In genomic region chr2:98658816-98659486, GRCh38 we compare ENCODE assay signal across 17 cellular contexts. TPM values are rescaled to one million over a fixed set of nuclear protein-coding genes. Genes with fewer than 3 reads are reported as not detected.
DNase-seq lines count a peak whose midpoint lies in the region; ATAC-seq and TF ChIP-seq lines count a peak whose summit lies in the region.
"Had no signal": no experiment of that assay in that cellular context is flagged by ENCODE, and none has a peak within 500 bp of the region (broad histone marks: within the 10 kb centered on the region; RNA-seq: fewer than 3 reads in every experiment).

No MANE protein-coding gene starts in this region.

- DNase-seq in activated naive CD4-positive, alpha-beta T cell treated with anti-CD3 and anti-CD28 coated beads for 36 hours, result peak; percentile 21
- no peak for DNase-seq in activated naive CD4-positive, alpha-beta T cell treated with anti-CD3 and anti-CD28 coated beads, Interleukin-2, amount 50 U/mL, for 16 hours
- DNase-seq in activated CD4-positive, alpha-beta memory T cell treated with anti-CD3 and anti-CD28 coated beads, Interleukin-2, amount 10 ng/mL, durations not matched to agents 7 days and 5 days, result peak; percentile 27
- no peak for DNase-seq in central memory CD8-positive, alpha-beta T cell (ENCODE audit: low spot score in 2 of 2)
- DNase-seq in upper lobe of left lung (no peak), NCI-H774 (lab: John Stamatoyannopoulos, UW) (no peak)
- DNase-seq: Caco-2; dorsolateral prefrontal cortex; esophagus squamous epithelium; HCEC 1CT; NCI-H748 treated with DMSO at 0.1 percent for 48 hours; stimulated activated naive B cell treated with anti-CD40 and anti-IgM and Interleukin-4, amounts not matched to agents 10 μg/mL and 1 μg/mL and 100 μg/mL, for 72 hours had no signal

- peaks cover 0 to 4% (median 1%) of the 10 kb centered on the region in 4 donors for H3K4me1 ChIP-seq in upper lobe of left lung
- H3K4me1 ChIP-seq: Caco-2, esophagus squamous epithelium, vagina had no signal

- TF ChIP-seq POLR2A in upper lobe of left lung (IDR thresholded peaks at IDR 0.05), result no peak

- H3K9me3 ChIP-seq in upper lobe of left lung, result no peaks in the 10 kb centered on the region
- H3K9me3 ChIP-seq: Caco-2, esophagus squamous epithelium, vagina had no signal

- POLR2A ChIA-PET in activated CD4-positive, alpha-beta memory T cell treated with anti-CD3 and anti-CD28 coated beads, Interleukin-2, amount 10 ng/mL, durations not matched to agents 7 days and 5 days (lab: Charles Lee), result interaction anchor here (1.2 to 11.3 kb wide), 6 partner anchors 35 to 163 kb away, joined by 3 to 195 read pairs (median 8); partner anchors contain the start of gene MGAT4A

- H3K36me3 ChIP-seq in upper lobe of left lung, result peaks cover 0 to 20% (median 0%) of the 10 kb centered on the region in 4 donors
- H3K36me3 ChIP-seq: esophagus squamous epithelium, vagina had no signal

- H3K36me3 Mint-ChIP-seq in activated naive CD4-positive, alpha-beta T cell treated with anti-CD3 and anti-CD28 coated beads for 36 hours (ENCODE audit: low read depth), result peaks cover 31% of the 10 kb centered on the region
- H3K36me3 Mint-ChIP-seq in activated CD4-positive, alpha-beta memory T cell treated with anti-CD3 and anti-CD28 coated beads, Interleukin-2, amount 10 ng/mL, durations not matched to agents 7 days and 5 days (ENCODE audit: low read depth), result peaks cover 52% of the 10 kb centered on the region
- H3K36me3 Mint-ChIP-seq in central memory CD8-positive, alpha-beta T cell (ENCODE audit: insufficient read depth), result peaks cover 50% of the 10 kb centered on the region
- peaks cover 14% of the 10 kb centered on the region for H3K36me3 Mint-ChIP-seq in stimulated activated naive CD8-positive, alpha-beta T cell treated with anti-CD3 and anti-CD28 coated beads, Interleukin-15, Interleukin-2, amounts not matched to agents 100 ng/mL and 50 ng/mL, for 24 hours (ENCODE audit: low read depth)

- TF ChIP-seq CTCF in upper lobe of left lung (IDR thresholded peaks at IDR 0.05), result no peak

- no peak for ATAC-seq in central memory CD8-positive, alpha-beta T cell (replicated peaks; ENCODE audit: extremely low read depth, poor library complexity, severe bottlenecking)
- ATAC-seq in GM21723 (IDR thresholded peaks at IDR 0.05; ENCODE audit: unreplicated experiment), result no peak
- ATAC-seq in upper lobe of left lung (ENCODE audit: low FRiP score in 2 of 2), result no peak
- ATAC-seq: HepG2; stimulated activated naive B cell treated with anti-CD40 and anti-IgM and Interleukin-4, amounts not matched to agents 10 μg/mL and 1 μg/mL and 100 μg/mL, for 72 hours had no signal

- H3K27me3 ChIP-seq in upper lobe of left lung, result no peaks in the 10 kb centered on the region
- H3K27me3 ChIP-seq: dorsolateral prefrontal cortex, esophagus squamous epithelium, vagina had no signal

- no peak overlapping the region for H3K4me3 ChIP-seq in upper lobe of left lung
- H3K4me3 ChIP-seq: dorsolateral prefrontal cortex, esophagus squamous epithelium, vagina had no signal

- peaks cover 8% of the 10 kb centered on the region for H3K9me3 Mint-ChIP-seq in activated naive CD4-positive, alpha-beta T cell treated with anti-CD3 and anti-CD28 coated beads for 36 hours
- H3K9me3 Mint-ChIP-seq in activated CD4-positive, alpha-beta memory T cell treated with anti-CD3 and anti-CD28 coated beads, Interleukin-2, amount 10 ng/mL, durations not matched to agents 7 days and 5 days, result peaks cover 5% of the 10 kb centered on the region
- no peaks in the 10 kb centered on the region for H3K9me3 Mint-ChIP-seq in central memory CD8-positive, alpha-beta T cell
- no peaks in the 10 kb centered on the region for H3K9me3 Mint-ChIP-seq in stimulated activated naive CD8-positive, alpha-beta T cell treated with anti-CD3 and anti-CD28 coated beads, Interleukin-15, Interleukin-2, amounts not matched to agents 100 ng/mL and 50 ng/mL, for 24 hours

- no peaks in the 10 kb centered on the region for H3K27me3 Mint-ChIP-seq in activated naive CD4-positive, alpha-beta T cell treated with anti-CD3 and anti-CD28 coated beads for 36 hours (ENCODE audit: low read depth)
- no peaks in the 10 kb centered on the region for H3K27me3 Mint-ChIP-seq in activated CD4-positive, alpha-beta memory T cell treated with anti-CD3 and anti-CD28 coated beads, Interleukin-2, amount 10 ng/mL, durations not matched to agents 7 days and 5 days
- H3K27me3 Mint-ChIP-seq in central memory CD8-positive, alpha-beta T cell, result no peaks in the 10 kb centered on the region
- H3K27me3 Mint-ChIP-seq in stimulated activated naive CD8-positive, alpha-beta T cell treated with anti-CD3 and anti-CD28 coated beads, Interleukin-15, Interleukin-2, amounts not matched to agents 100 ng/mL and 50 ng/mL, for 24 hours, result no peaks in the 10 kb centered on the region
- H3K27me3 Mint-ChIP-seq: stimulated activated naive B cell treated with anti-CD40 and anti-IgM and Interleukin-4, amounts not matched to agents 10 μg/mL and 1 μg/mL and 100 μg/mL, for 72 hours had no signal

- peak overlapping the region; percentile 74 for H3K4me3 Mint-ChIP-seq in activated naive CD4-positive, alpha-beta T cell treated with anti-CD3 and anti-CD28 coated beads for 36 hours
- H3K4me3 Mint-ChIP-seq in activated CD4-positive, alpha-beta memory T cell treated with anti-CD3 and anti-CD28 coated beads, Interleukin-2, amount 10 ng/mL, durations not matched to agents 7 days and 5 days, result peak overlapping the region; percentile 77
- peak overlapping the region; percentile 82 for H3K4me3 Mint-ChIP-seq in central memory CD8-positive, alpha-beta T cell
- H3K4me3 Mint-ChIP-seq in stimulated activated naive CD8-positive, alpha-beta T cell treated with anti-CD3 and anti-CD28 coated beads, Interleukin-15, Interleukin-2, amounts not matched to agents 100 ng/mL and 50 ng/mL, for 24 hours, result peak overlapping the region; percentile 86
- H3K4me3 Mint-ChIP-seq: stimulated activated naive B cell treated with anti-CD40 and anti-IgM and Interleukin-4, amounts not matched to agents 10 μg/mL and 1 μg/mL and 100 μg/mL, for 72 hours had no signal

- H3K27ac Mint-ChIP-seq in activated naive CD4-positive, alpha-beta T cell treated with anti-CD3 and anti-CD28 coated beads for 36 hours, result peak overlapping the region; percentile 97
- peak overlapping the region; percentile 93 for H3K27ac Mint-ChIP-seq in activated CD4-positive, alpha-beta memory T cell treated with anti-CD3 and anti-CD28 coated beads, Interleukin-2, amount 10 ng/mL, durations not matched to agents 7 days and 5 days
- peak overlapping the region; percentile 90 for H3K27ac Mint-ChIP-seq in central memory CD8-positive, alpha-beta T cell (ENCODE audit: low read depth)
- peak overlapping the region; percentile 98 for H3K27ac Mint-ChIP-seq in stimulated activated naive CD8-positive, alpha-beta T cell treated with anti-CD3 and anti-CD28 coated beads, Interleukin-15, Interleukin-2, amounts not matched to agents 100 ng/mL and 50 ng/mL, for 24 hours
- H3K27ac Mint-ChIP-seq: stimulated activated naive B cell treated with anti-CD40 and anti-IgM and Interleukin-4, amounts not matched to agents 10 μg/mL and 1 μg/mL and 100 μg/mL, for 72 hours had no signal

- intact Hi-C loops in activated naive CD4-positive, alpha-beta T cell treated with anti-CD3 and anti-CD28 coated beads for 36 hours (cut with micrococcal nuclease), result loop anchor here (1.0 to 5.0 kb wide), 5 partner anchors 22 to 202 kb away; no protein-coding TSS in a partner anchor

- TF ChIP-seq EP300 in upper lobe of left lung (IDR thresholded peaks at IDR 0.05), result no peak

- peak overlapping the region in 2 of 4 donors; percentile 32 to 46 for H3K27ac ChIP-seq in upper lobe of left lung
- H3K27ac ChIP-seq: dorsolateral prefrontal cortex, vagina, VCaP had no signal

- 92 to 93% methylated on average over 4 of the region's 4 CpGs for WGBS in upper lobe of left lung, 2 donors

- CTCF ChIA-PET in activated naive CD4-positive, alpha-beta T cell treated with anti-CD3 and anti-CD28 coated beads for 36 hours (lab: Charles Lee), result interaction anchor here (0.6 to 2.2 kb wide), 7 partner anchors 10 to 82 kb away, joined by 3 to 6 read pairs (median 3); no protein-coding TSS in a partner anchor
- CTCF ChIA-PET in activated CD4-positive, alpha-beta memory T cell treated with anti-CD3 and anti-CD28 coated beads, Interleukin-2, amount 10 ng/mL, durations not matched to agents 7 days and 5 days (lab: Charles Lee), result interaction anchor here (0.8 to 4.6 kb wide), 5 partner anchors 8 to 112 kb away, joined by 3 to 22 read pairs (median 5); partner anchors contain the start of genes COA5, MGAT4A and UNC50

- peaks cover 68% of the 10 kb centered on the region for H3K4me1 Mint-ChIP-seq in activated naive CD4-positive, alpha-beta T cell treated with anti-CD3 and anti-CD28 coated beads for 36 hours (ENCODE audit: low read depth)
- peaks cover 80% of the 10 kb centered on the region for H3K4me1 Mint-ChIP-seq in activated CD4-positive, alpha-beta memory T cell treated with anti-CD3 and anti-CD28 coated beads, Interleukin-2, amount 10 ng/mL, durations not matched to agents 7 days and 5 days
- peaks cover 66% of the 10 kb centered on the region for H3K4me1 Mint-ChIP-seq in central memory CD8-positive, alpha-beta T cell
- H3K4me1 Mint-ChIP-seq in stimulated activated naive CD8-positive, alpha-beta T cell treated with anti-CD3 and anti-CD28 coated beads, Interleukin-15, Interleukin-2, amounts not matched to agents 100 ng/mL and 50 ng/mL, for 24 hours (ENCODE audit: low read depth), result peaks cover 88% of the 10 kb centered on the region

RNA-seq across cellular contexts. Expression of gene UNC50, which starts 50.6 kb away (rescaled TPM):
- total RNA-seq in activated naive CD4-positive, alpha-beta T cell treated with anti-CD3 and anti-CD28 coated beads for 36 hours, result 10 to 100 TPM; 23.0 to 24.1 TPM
- 10 to 100 TPM; 32.7 to 32.8 TPM for total RNA-seq in activated CD4-positive, alpha-beta memory T cell treated with anti-CD3 and anti-CD28 coated beads, Interleukin-2, amount 10 ng/mL, durations not matched to agents 7 days and 5 days
- 10 to 100 TPM; 28.3 to 65.2 (median 44.6) TPM for total RNA-seq in upper lobe of left lung

RNA-seq across cellular contexts. Expression of gene COA5, which starts 50.6 kb away (rescaled TPM):
- 10 to 100 TPM; 34.4 to 37.8 TPM for total RNA-seq in activated naive CD4-positive, alpha-beta T cell treated with anti-CD3 and anti-CD28 coated beads for 36 hours
- total RNA-seq in activated CD4-positive, alpha-beta memory T cell treated with anti-CD3 and anti-CD28 coated beads, Interleukin-2, amount 10 ng/mL, durations not matched to agents 7 days and 5 days, result 10 to 100 TPM; 26.3 TPM
- total RNA-seq in upper lobe of left lung, result 10 to 100 TPM; 22.8 to 37.7 (median 27.0) TPM

Comparison
In these comparisons a context has a peak if more than half of its experiments do, and no peak if none do; other contexts are left out.
1. DNase-seq: peak in activated naive CD4-positive, alpha-beta T cell treated with anti-CD3 and anti-CD28 coated beads for 36 hours (single experiment) and activated CD4-positive, alpha-beta memory T cell treated with anti-CD3 and anti-CD28 coated beads, Interleukin-2, amount 10 ng/mL, durations not matched to agents 7 days and 5 days (single experiment); none in activated naive CD4-positive, alpha-beta T cell treated with anti-CD3 and anti-CD28 coated beads, Interleukin-2, amount 50 U/mL, for 16 hours (single experiment), central memory CD8-positive, alpha-beta T cell (0 of 2), upper lobe of left lung (0 of 2) and NCI-H774 (single experiment).
2. Peak in every context shown above with its lines, with median percentiles within 50 percentile points of each other: H3K27ac Mint-ChIP-seq and H3K4me3 Mint-ChIP-seq.